ENCODE assay signal across 1 cellular context in genomic region chr5:56123531-56124243, GRCh38.
TF ChIP-seq lines count a peak whose summit lies in the region.

No MANE protein-coding gene starts in this region.

TF ChIP-seq in K562, 482 proteins besides CTCF, POLR2A, EP300 and RAD21 (continued from another document and continues in another):
- peak; percentile 76 for TF ChIP-seq E2F8 (IDR thresholded peaks at IDR 0.05; ENCODE audit: low read depth, partially characterized antibody)
- no peak for TF ChIP-seq ZNF561 (CRISPR knock-in tag; conservative IDR thresholded peaks at IDR 0.05)
- TF ChIP-seq HMBOX1 (IDR thresholded peaks at IDR 0.05): peak; percentile 99
- TF ChIP-seq PCBP1 (IDR thresholded peaks at IDR 0.05; ENCODE audit: low read depth, low read length, poor library complexity, severe bottlenecking): no peak
- peak; percentile 80 for TF ChIP-seq NR2C1 (IDR thresholded peaks at IDR 0.05)
- peak; percentile 89 for TF ChIP-seq NR2C1 (tag; IDR thresholded peaks at IDR 0.05)
- TF ChIP-seq PRMT5 (CRISPR knock-in tag; IDR thresholded peaks at IDR 0.05): no peak
- peak; percentile 47; the same call in 1 of the 2 replicates for TF ChIP-seq ATF4 (CRISPR knock-in tag; IDR thresholded peaks at IDR 0.05)
- TF ChIP-seq ERF (CRISPR knock-in tag; IDR thresholded peaks at IDR 0.05): peak; percentile 95
- TF ChIP-seq ZKSCAN3 (CRISPR knock-in tag; IDR thresholded peaks at IDR 0.05): no peak
- TF ChIP-seq YY1 (IDR thresholded peaks at IDR 0.05; ENCODE audit: borderline replicate concordance in 1 of 3, control insufficient read depth in 1 of 3, extremely low read depth in 1 of 3, insufficient read depth in 3 of 3, insufficient read length in 1 of 3, insufficient replicate concordance in 2 of 3, low read depth in 1 of 3, low read length in 2 of 3): peak in 1 of 3 experiments; percentile 53
- TF ChIP-seq ZNF717 (CRISPR knock-in tag; IDR thresholded peaks at IDR 0.05): no peak
- no peak for TF ChIP-seq HSF4 (CRISPR knock-in tag; IDR thresholded peaks at IDR 0.05; ENCODE audit: borderline replicate concordance)
- no peak for TF ChIP-seq STAT6 (CRISPR knock-in tag; IDR thresholded peaks at IDR 0.05)
- peak; percentile 75 for TF ChIP-seq POLR2H (tag; IDR thresholded peaks at IDR 0.05; ENCODE audit: low read depth)
- TF ChIP-seq HNRNPH1 (optimal IDR thresholded peaks at IDR 0.05; ENCODE audit: low read depth, low read length): no peak
- TF ChIP-seq GATAD2B (IDR thresholded peaks at IDR 0.05; ENCODE audit: borderline replicate concordance): peak; percentile 95
- no peak for TF ChIP-seq SRSF1 (IDR thresholded peaks at IDR 0.05; ENCODE audit: low read depth, low read length)
- peak; percentile 73; the same call in 1 of the 2 replicates for TF ChIP-seq BCL6 (CRISPR knock-in tag; IDR thresholded peaks at IDR 0.05)
- TF ChIP-seq SMAD4 (CRISPR knock-in tag; conservative IDR thresholded peaks at IDR 0.05): peak; percentile 99
- TF ChIP-seq ZNF277 (CRISPR knock-in tag; IDR thresholded peaks at IDR 0.05; ENCODE audit: borderline replicate concordance): no peak
- TF ChIP-seq PML (IDR thresholded peaks at IDR 0.05; ENCODE audit: low read length): peak; percentile 100
- peak; percentile 96 for TF ChIP-seq ETS1 (conservative IDR thresholded peaks at IDR 0.05; ENCODE audit: control insufficient read depth, low read depth, low read length)
- peak; percentile 100 for TF ChIP-seq TCF3 (CRISPR knock-in tag; IDR thresholded peaks at IDR 0.05)
- peak; percentile 99 for TF ChIP-seq SMARCC2 (IDR thresholded peaks at IDR 0.05; ENCODE audit: low read depth)
- TF ChIP-seq POU5F1 (IDR thresholded peaks at IDR 0.05; ENCODE audit: borderline replicate concordance, low read depth, low read length, partially characterized antibody): no peak
- TF ChIP-seq MEF2A (IDR thresholded peaks at IDR 0.05; ENCODE audit: control insufficient read depth, low read depth, low read length): peak; percentile 80
- TF ChIP-seq KHSRP (IDR thresholded peaks at IDR 0.05): peak; percentile 90
- no peak for TF ChIP-seq ZNF77 (CRISPR knock-in tag; IDR thresholded peaks at IDR 0.05)
- peak in 1 of 2 experiments; percentile 88; a peak in 2 of 4 replicates for TF ChIP-seq BCLAF1 (IDR thresholded peaks at IDR 0.05; ENCODE audit: borderline replicate concordance in 1 of 2, control insufficient read depth in 1 of 2, low read depth in 2 of 2, low read length in 1 of 2)
- no peak for TF ChIP-seq TCF7L2 (IDR thresholded peaks at IDR 0.05; ENCODE audit: low read depth, low read length)
- 0 out of 2 replicates have a peak, but pooled peaks have one; percentile 50 for TF ChIP-seq ZBTB49 (CRISPR knock-in tag; IDR thresholded peaks at IDR 0.05; ENCODE audit: borderline replicate concordance)
- no peak for TF ChIP-seq THRA (IDR thresholded peaks at IDR 0.05)
- TF ChIP-seq ELK1 (CRISPR knock-in tag; IDR thresholded peaks at IDR 0.05): no peak
- peak; percentile 98 for TF ChIP-seq CBFB (CRISPR knock-in tag; IDR thresholded peaks at IDR 0.05)
- peak; percentile 65 for TF ChIP-seq TAF1 (IDR thresholded peaks at IDR 0.05; ENCODE audit: control insufficient read depth, extremely low read depth, insufficient read depth, low read length, severe bottlenecking)
